In genomic region chr19:11843741-11844140, GRCh38 we compare ENCODE assay signal across 19 cellular contexts.
"Had no signal": no experiment of that assay in that cellular context is flagged by ENCODE, and none has a peak within 500 bp of the region (broad histone marks: within the 10 kb centered on the region; RNA-seq: fewer than 3 reads in every experiment).

No MANE protein-coding gene starts in this region.

- H2AFZ ChIP-seq: neural progenitor cell had no signal

- H3K27me3 ChIP-seq: breast epithelium, gastroesophageal sphincter, neural progenitor cell, ovary, transverse colon had no signal

- ATAC-seq: activated CD4-positive, alpha-beta T cell treated with anti-CD3 and anti-CD28 coated beads for 36 hours; gastroesophageal sphincter; left lobe of liver had no signal

- DNase-seq: activated CD4-positive, alpha-beta memory T cell treated with anti-CD3 and anti-CD28 coated beads, Interleukin-2, amount 10 ng/mL, durations not matched to agents 7 days and 5 days; activated CD4-positive, alpha-beta T cell treated with anti-CD3 and anti-CD28 coated beads for 36 hours; activated CD8-positive, alpha-beta memory T cell treated with anti-CD3 and anti-CD28 coated beads, Interleukin-2, amount 50 U/mL, for 48 hours; activated naive CD8-positive, alpha-beta T cell treated with anti-CD3 and anti-CD28 coated beads, Interleukin-2, amount 10 ng/mL, durations not matched to agents 7 days and 5 days; aorta; cerebellar nuclear complex; effector CD8-positive, alpha-beta T cell; islet precursor cell; ovary; small intestine; stimulated activated CD4-positive, alpha-beta T cell treated with anti-CD3 and anti-CD28 coated beads, Interleukin-4, amount 100 ng/mL, for 24 hours; stimulated activated naive CD4-positive, alpha-beta T cell treated with Interleukin-2 at 50 U/mL for 16 hours; substantia nigra; transverse colon; WERI-Rb-1 had no signal

- H3K4me3 ChIP-seq: breast epithelium, gastroesophageal sphincter, neural progenitor cell, ovary, transverse colon had no signal

- H3K4me1 ChIP-seq: breast epithelium, neural progenitor cell had no signal

- H3K27ac ChIP-seq: breast epithelium, gastroesophageal sphincter, neural progenitor cell, ovary, transverse colon, WERI-Rb-1 had no signal

- H3K9me3 ChIP-seq: breast epithelium, gastroesophageal sphincter, ovary, transverse colon had no signal

- H3K36me3 ChIP-seq: breast epithelium, gastroesophageal sphincter, neural progenitor cell, ovary, transverse colon, WERI-Rb-1 had no signal

- H3K9ac ChIP-seq: neural progenitor cell had no signal

- H3K4me2 ChIP-seq: neural progenitor cell had no signal
